Comparison of ENCODE assay signal across 9 cellular contexts in the genomic region with DNA sequence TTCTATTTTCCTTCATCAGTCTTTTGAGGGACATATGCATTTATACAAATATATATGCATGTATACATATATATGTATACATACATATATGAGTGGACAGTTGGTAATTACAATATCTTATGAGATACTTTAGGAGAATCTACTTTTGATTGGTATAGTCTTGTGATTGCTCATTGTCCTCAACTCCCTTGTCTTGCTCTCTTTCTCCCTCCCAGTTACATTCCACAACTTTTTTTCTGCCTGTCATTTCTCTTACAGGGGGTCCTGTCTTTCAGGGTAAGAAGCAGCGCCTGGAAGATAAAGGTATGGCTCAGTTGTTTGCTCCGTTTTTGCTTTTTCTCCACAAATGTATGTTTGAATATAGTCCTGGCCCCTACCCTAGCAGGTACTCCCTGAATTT. TPM values are rescaled to one million over a fixed set of nuclear protein-coding genes. Genes with fewer than 3 reads are reported as not detected.
"Had no signal": no experiment of that assay in that cellular context is flagged by ENCODE, and none has a peak within 500 bp of the region (broad histone marks: within the 10 kb centered on the region; RNA-seq: fewer than 3 reads in every experiment).

No MANE protein-coding gene starts in this region.

- H3K27ac ChIP-seq: GM23248, HL-60 had no signal

- H3K4me1 Mint-ChIP-seq: IgD-negative memory B cell had no signal

- H3K4me1 ChIP-seq: HAP-1 had no signal

- H3K9me3 ChIP-seq: HAP-1 had no signal

- H3K36me3 Mint-ChIP-seq: IgD-negative memory B cell had no signal

- DNase-seq: GM23248, GOT3, H7, KG1 had no signal

- ATAC-seq: HCT116, HepG2 had no signal

- H3K9ac ChIP-seq: GM23248 had no signal

- FAIRE-seq: HepG2 had no signal

- H2AFZ ChIP-seq: GM23248 had no signal

- H3K27ac Mint-ChIP-seq: IgD-negative memory B cell had no signal

- H3K4me3 ChIP-seq: GM23248, HAP-1 had no signal

- H3K36me3 ChIP-seq: HAP-1 had no signal

- H3K4me3 Mint-ChIP-seq: IgD-negative memory B cell had no signal

RNA-seq across cellular contexts. Expression of a gene that starts 19.9 kb away (rescaled TPM):
- total RNA-seq: HepG2 had no signal
- polyA plus RNA-seq: HepG2, IgD-negative memory B cell had no signal
